In the genomic region with DNA sequence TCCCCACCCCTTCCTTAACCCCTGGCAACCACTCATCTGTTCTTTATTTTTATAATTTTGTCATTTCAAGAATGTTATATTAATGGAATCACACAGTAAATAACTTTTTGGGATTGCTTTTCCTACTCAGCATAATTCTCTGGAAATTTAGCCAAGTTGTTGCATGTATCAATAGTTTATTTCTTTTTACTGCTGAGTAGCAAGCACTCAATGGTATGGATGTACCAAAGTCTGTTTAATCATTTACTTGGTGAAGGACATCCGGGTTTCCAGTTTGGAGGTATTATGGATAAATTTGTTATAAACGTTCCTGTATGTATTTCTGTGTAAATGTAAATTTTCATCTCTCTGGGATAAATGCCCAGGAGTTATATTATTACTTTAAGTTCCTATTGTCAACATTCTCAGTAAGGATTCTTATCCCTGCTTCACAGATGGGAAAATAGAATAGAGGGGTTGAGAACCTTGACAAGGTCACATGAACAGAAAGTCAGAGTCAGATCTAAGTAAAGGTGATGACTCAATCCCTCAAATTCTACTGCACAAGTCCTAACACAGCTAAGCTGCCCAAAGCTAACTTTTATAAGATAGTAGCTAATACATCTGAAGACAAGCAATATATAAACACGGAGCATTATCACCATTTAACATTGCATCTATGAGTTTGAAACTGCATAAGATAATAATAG, we compare ENCODE assay signal across 2 cellular contexts.
TF ChIP-seq lines count a peak whose summit lies in the region.

No MANE protein-coding gene starts in this region.

TF ChIP-seq in SK-N-SH, 30 proteins besides CTCF, POLR2A, EP300 and RAD21:
- TF ChIP-seq CHD2 (IDR thresholded peaks at IDR 0.05; ENCODE audit: low read length, partially characterized antibody) (no peak), JUND (IDR thresholded peaks at IDR 0.05) (no peak), NFIC (IDR thresholded peaks at IDR 0.05; ENCODE audit: borderline replicate concordance) (no peak), USF2 (IDR thresholded peaks at IDR 0.05; ENCODE audit: borderline replicate concordance, low read depth, low read length) (no peak), EZH2phosphoT487 (IDR thresholded peaks at IDR 0.05; ENCODE audit: borderline replicate concordance, low read depth) (no peak), YY1 (IDR thresholded peaks at IDR 0.05; ENCODE audit: low read depth) (no peak)
TF ChIP-seq in SK-N-SH: peak in this region for 0.

TF ChIP-seq in SK-N-SH treated with all-trans-retinoic acid at 6 μM for 48 hours, 23 proteins besides CTCF, POLR2A, EP300 and RAD21 (continued from another document):
- TF ChIP-seq ZFP30 (CRISPR knock-in tag; IDR thresholded peaks at IDR 0.05), result no peak
- TF ChIP-seq TSHZ2 (CRISPR knock-in tag; IDR thresholded peaks at IDR 0.05), result no peak
